In the genomic region with DNA sequence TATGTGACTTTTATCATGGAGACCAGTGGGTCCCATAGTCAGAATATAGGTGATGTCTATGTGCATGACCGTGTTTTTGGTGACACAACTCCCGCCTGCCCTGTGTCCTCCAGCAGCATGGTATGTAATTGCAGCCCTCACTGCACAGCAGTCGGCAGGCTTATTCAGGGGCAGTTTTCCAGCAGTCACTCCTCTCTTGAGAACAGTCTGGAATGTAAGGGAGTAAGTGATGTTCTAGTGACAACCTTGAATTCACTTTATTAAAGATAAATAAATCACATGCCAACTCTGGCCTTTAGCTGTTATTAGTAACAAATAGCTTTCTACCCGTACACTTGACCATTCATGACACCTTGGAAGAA, we compare ENCODE assay signal across 14 cellular contexts. TPM values are rescaled to one million over a fixed set of nuclear protein-coding genes. Genes with fewer than 3 reads are reported as not detected.
DNase-seq lines count a peak whose midpoint lies in the region; ATAC-seq and TF ChIP-seq lines count a peak whose summit lies in the region.
"Had no signal": no experiment of that assay in that cellular context is flagged by ENCODE, and none has a peak within 500 bp of the region (broad histone marks: within the 10 kb centered on the region; RNA-seq: fewer than 3 reads in every experiment).

No MANE protein-coding gene starts in this region.

- no peak overlapping the region for H2BK20ac ChIP-seq in H9 (ENCODE audit: low read depth, low read length, poor library complexity, severe bottlenecking)

- no peak overlapping the region for H3K4ac ChIP-seq in H9 (ENCODE audit: low read depth, low read length)

- H3K4me1 ChIP-seq in adrenal gland (replicated peaks in 1 of 2) (peaks cover 39 to 57% of the 10 kb centered on the region in 2 donors), heart right ventricle (peaks cover 6 to 36% (median 24%) of the 10 kb centered on the region in 9 donors), muscle layer of colon (ENCODE audit: insufficient read depth, low read length) (peaks cover 70% of the 10 kb centered on the region), thoracic aorta (ENCODE audit: control insufficient read depth in 1 of 2, low read depth in 2 of 2) (peaks cover 47 to 97% of the 10 kb centered on the region in 2 donors), H9 (ENCODE audit: insufficient read depth, low read length) (0 out of 2 replicates have a peak, but pooled peaks cover 6% of the 10 kb centered on the region)

- H3K27ac ChIP-seq in adrenal gland (peak overlapping the region; percentile 65 to 83 (median 73)), heart right ventricle (peak overlapping the region in 9 of 10 donors; percentile 29 to 76 (median 47)), muscle layer of colon (ENCODE audit: low read depth, low read length) (peak overlapping the region; percentile 61), thoracic aorta (peak overlapping the region; percentile 90 to 92), H9 (ENCODE audit: insufficient read length, low read depth, low read length) (no peak overlapping the region)
- H3K27ac ChIP-seq: BLaER1 had no signal

- no peaks in the 10 kb centered on the region for H3K9me3 ChIP-seq in adrenal gland (replicated peaks in 1 of 3)
- no peaks in the 10 kb centered on the region for H3K9me3 ChIP-seq in heart right ventricle
- no peaks in the 10 kb centered on the region for H3K9me3 ChIP-seq in muscle layer of colon (ENCODE audit: low read length)
- no peaks in the 10 kb centered on the region for H3K9me3 ChIP-seq in thoracic aorta
- no peaks in the 10 kb centered on the region for H3K9me3 ChIP-seq in H9 (ENCODE audit: control insufficient read depth, low read depth, low read length)
- H3K9me3 ChIP-seq: BLaER1, HAP-1 had no signal

- no peak overlapping the region for H3K14ac ChIP-seq in H9 (ENCODE audit: insufficient read depth, low read length)

- H3T11ph ChIP-seq in H9 (ENCODE audit: low read length), result no peak overlapping the region

- H3K27me3 ChIP-seq in adrenal gland, result no peaks in the 10 kb centered on the region
- no peaks in the 10 kb centered on the region for H3K27me3 ChIP-seq in heart right ventricle
- no peaks in the 10 kb centered on the region for H3K27me3 ChIP-seq in muscle layer of colon (ENCODE audit: control insufficient read depth in 1 of 2, insufficient read depth in 2 of 2, low read length in 2 of 2)
- H3K27me3 ChIP-seq in thoracic aorta (replicated peaks; ENCODE audit: insufficient read depth), result no peaks in the 10 kb centered on the region
- no peaks in the 10 kb centered on the region for H3K27me3 ChIP-seq in H9 (ENCODE audit: insufficient read depth, low read length)
- H3K27me3 ChIP-seq: BLaER1 had no signal

- TF ChIP-seq CTCF in adrenal gland (IDR thresholded peaks at IDR 0.05) (no peak), heart right ventricle (IDR thresholded peaks at IDR 0.05) (no peak), thoracic aorta (IDR thresholded peaks at IDR 0.05) (no peak), H9 (conservative IDR thresholded peaks at IDR 0.05) (no peak)

- no peak overlapping the region for H3K4me2 ChIP-seq in H9 (ENCODE audit: insufficient read depth, insufficient read length, low read length)
- H3K4me2 ChIP-seq: BLaER1 had no signal

- H4K91ac ChIP-seq in H9 (ENCODE audit: insufficient read length, low read depth, low read length), result no peak overlapping the region

- no peak overlapping the region for H2AK5ac ChIP-seq in H9 (ENCODE audit: insufficient read length, low read length)

- no peak overlapping the region for H3K23ac ChIP-seq in H9 (ENCODE audit: insufficient read length, low read depth, low read length)

- no peak overlapping the region for H2BK120ac ChIP-seq in H9 (ENCODE audit: low read depth, low read length, poor library complexity, severe bottlenecking)

- 35 to 57% (median 42%) methylated on average over 4 of the region's 4 CpGs for WGBS in adrenal gland, 4 donors
- 49 to 54% methylated on average over 4 of the region's 4 CpGs for WGBS in heart right ventricle, 2 donors
- no CpG with 5 or more reads among the region's 4 CpGs for WGBS in H9 (ENCODE audit: extremely low coverage, insufficient read length, low lambda C conversion rate)

- no peak overlapping the region for H4K5ac ChIP-seq in H9 (ENCODE audit: insufficient read length, low read depth, low read length)

- H3K18ac ChIP-seq in H9 (ENCODE audit: insufficient read length, low read depth, low read length), result no peak overlapping the region

- no peaks in the 10 kb centered on the region for H3K36me3 ChIP-seq in adrenal gland (replicated peaks in 1 of 2)
- no peaks in the 10 kb centered on the region for H3K36me3 ChIP-seq in heart right ventricle
- no peaks in the 10 kb centered on the region for H3K36me3 ChIP-seq in muscle layer of colon (ENCODE audit: insufficient read depth, low read length)
- no peaks in the 10 kb centered on the region for H3K36me3 ChIP-seq in thoracic aorta
- H3K36me3 ChIP-seq: BLaER1, HAP-1 had no signal

- no peak for TF ChIP-seq POLR2A in adrenal gland (IDR thresholded peaks at IDR 0.05)

- no peak overlapping the region for H3K4me3 Mint-ChIP-seq in stimulated activated naive B cell treated with anti-CD40 and anti-IgM and Interleukin-4, amounts not matched to agents 10 μg/mL and 1 μg/mL and 100 μg/mL, for 72 hours
- H3K4me3 Mint-ChIP-seq in H9, result no peak overlapping the region
- H3K4me3 Mint-ChIP-seq: activated CD8-positive, alpha-beta T cell treated with anti-CD3 and anti-CD28 coated beads, Interleukin-2, amount 10 ng/mL, durations not matched to agents 7 days and 5 days had no signal

- ATAC-seq in heart right ventricle (peak in 6 of 8 donors; percentile 29 to 75 (median 60)), thoracic aorta (ENCODE audit: insufficient number of reproducible peaks, low FRiP score, low read depth) (no peak), HG02759 (IDR thresholded peaks at IDR 0.05; ENCODE audit: unreplicated experiment) (no peak)
- no peak for ATAC-seq in stimulated activated naive B cell treated with anti-CD40 and anti-IgM and Interleukin-4, amounts not matched to agents 10 μg/mL and 1 μg/mL and 100 μg/mL, for 72 hours (replicated peaks)
- ATAC-seq: activated CD8-positive, alpha-beta T cell treated with anti-CD3 and anti-CD28 coated beads, Interleukin-2, amount 10 ng/mL, durations not matched to agents 7 days and 5 days had no signal

- H3K9ac ChIP-seq in muscle layer of colon (ENCODE audit: low read length), result no peak overlapping the region
- no peak overlapping the region for H3K9ac ChIP-seq in H9 (ENCODE audit: extremely low read depth, insufficient read length, low read length)
- H3K9ac ChIP-seq: BLaER1 had no signal

- H3K27me3 Mint-ChIP-seq in stimulated activated naive B cell treated with anti-CD40 and anti-IgM and Interleukin-4, amounts not matched to agents 10 μg/mL and 1 μg/mL and 100 μg/mL, for 72 hours, result peaks cover 0 to 6% of the 10 kb centered on the region in 2 donors
- no peaks in the 10 kb centered on the region for H3K27me3 Mint-ChIP-seq in H9 (ENCODE audit: low read depth)

- no peak overlapping the region for H2BK15ac ChIP-seq in H9 (ENCODE audit: low read depth, low read length)

- H3K79me2 ChIP-seq in H9 (ENCODE audit: insufficient read depth, low read length), result peaks cover 42% of the 10 kb centered on the region

- H3K4me3 ChIP-seq in adrenal gland (no peak overlapping the region), heart right ventricle (no peak overlapping the region), muscle layer of colon (ENCODE audit: low read depth in 1 of 2, low read length in 2 of 2) (no peak overlapping the region), thoracic aorta (no peak overlapping the region)
- H3K4me3 ChIP-seq: BLaER1, HAP-1 had no signal

- no peaks in the 10 kb centered on the region for H3K9me3 Mint-ChIP-seq in stimulated activated naive B cell treated with anti-CD40 and anti-IgM and Interleukin-4, amounts not matched to agents 10 μg/mL and 1 μg/mL and 100 μg/mL, for 72 hours
- peaks cover 0 to 1% of the 10 kb centered on the region in 2 experiments; a peak in 1 of 5 replicates for H3K9me3 Mint-ChIP-seq in H9

- DNase-seq in adrenal gland, result peak in 5 of 7 donors; percentile 35 to 67 (median 52)
- DNase-seq in heart right ventricle, result no peak
- no peak for DNase-seq in thoracic aorta (ENCODE audit: low spot score)
- no peak for DNase-seq in stimulated activated naive B cell treated with anti-CD40 and anti-IgM and Interleukin-4, amounts not matched to agents 10 μg/mL and 1 μg/mL and 100 μg/mL, for 72 hours
- DNase-seq in H9, result no peak
- no peak for DNase-seq in NCI-H2029 (lab: John Stamatoyannopoulos, UW)
- DNase-seq: activated CD8-positive, alpha-beta T cell treated with anti-CD3 and anti-CD28 coated beads, Interleukin-2, amount 10 ng/mL, durations not matched to agents 7 days and 5 days; activated effector memory CD4-positive, alpha-beta T cell treated with anti-CD3 and anti-CD28 coated beads, Interleukin-2, amount 50 U/mL, for 16 hours; NCI-H1930; SIG-M5 had no signal

- no peak overlapping the region for H3K27ac Mint-ChIP-seq in stimulated activated naive B cell treated with anti-CD40 and anti-IgM and Interleukin-4, amounts not matched to agents 10 μg/mL and 1 μg/mL and 100 μg/mL, for 72 hours
- H3K27ac Mint-ChIP-seq in H9, result no peak overlapping the region
- H3K27ac Mint-ChIP-seq: activated CD8-positive, alpha-beta T cell treated with anti-CD3 and anti-CD28 coated beads, Interleukin-2, amount 10 ng/mL, durations not matched to agents 7 days and 5 days had no signal

- H2BK5ac ChIP-seq in H9 (ENCODE audit: insufficient read length, low read length), result no peak overlapping the region

- H2BK12ac ChIP-seq in H9 (ENCODE audit: insufficient read length, low read depth, low read length), result no peak overlapping the region

- H3K23me2 ChIP-seq in H9 (ENCODE audit: insufficient read length, low read depth, low read length, poor library complexity, severe bottlenecking), result no peaks in the 10 kb centered on the region

- H3K56ac ChIP-seq in H9 (ENCODE audit: insufficient read length, low read depth, low read length), result no peak overlapping the region

- no peaks in the 10 kb centered on the region for H3K36me3 Mint-ChIP-seq in stimulated activated naive B cell treated with anti-CD40 and anti-IgM and Interleukin-4, amounts not matched to agents 10 μg/mL and 1 μg/mL and 100 μg/mL, for 72 hours
- H3K36me3 Mint-ChIP-seq in H9 (ENCODE audit: insufficient read depth in 1 of 3, low read depth in 3 of 3), result peaks cover 0 to 2% (median 0%) of the 10 kb centered on the region in 3 experiments; a peak in 2 of 7 replicates

- intact Hi-C loops in adrenal gland (cut with DNase I), result loop anchor here in 1 of 2 donors (10.0 kb wide), 1 partner anchor 124 kb away; no protein-coding TSS in a partner anchor
- intact Hi-C loops in heart right ventricle (cut with DNase I), result no loop called here

- H4K8ac ChIP-seq in H9 (replicated peaks; ENCODE audit: insufficient read length, low read depth, low read length), result no peak overlapping the region

- no peaks in the 10 kb centered on the region for H4K20me1 ChIP-seq in H9 (ENCODE audit: control insufficient read depth, insufficient read depth, insufficient read length)

- H2AFZ ChIP-seq in H9 (ENCODE audit: low read length), result no peak overlapping the region

- H3K4me1 Mint-ChIP-seq in stimulated activated naive B cell treated with anti-CD40 and anti-IgM and Interleukin-4, amounts not matched to agents 10 μg/mL and 1 μg/mL and 100 μg/mL, for 72 hours, result peaks cover 11 to 28% of the 10 kb centered on the region in 2 donors
- H3K4me1 Mint-ChIP-seq in H9, result peaks cover 25 to 37% of the 10 kb centered on the region in 2 experiments

- peaks cover 25% of the 10 kb centered on the region for H3K79me1 ChIP-seq in H9 (ENCODE audit: insufficient read depth, low read depth, low read length, poor library complexity, severe bottlenecking)

RNA-seq across cellular contexts. Expression of a gene that starts 27.9 kb away (rescaled TPM):
- 10 to 100 TPM; 15.1 to 40.9 (median 23.9) TPM for total RNA-seq in adrenal gland
- 1 to 10 TPM; 3.1 to 8.7 (median 5.1) TPM for polyA plus RNA-seq in adrenal gland
- total RNA-seq in heart right ventricle, result 1 to 10 TPM; 4.4 to 7.7 (median 6.3) TPM
- 1 to 10 TPM; 1.8 to 2.2 TPM for polyA plus RNA-seq in heart right ventricle
- 10 to 100 TPM; 17.2 to 23.1 TPM for total RNA-seq in thoracic aorta
- 20.5 and 20.6 TPM in 2 replicates for total RNA-seq in H9 (2021)

Comparison
In these comparisons a context has a peak if more than half of its experiments do, and no peak if none do; other contexts are left out.
1. DNase-seq: peak in adrenal gland (5 of 7); none in heart right ventricle (0 of 2), thoracic aorta (single experiment), stimulated activated naive B cell treated with anti-CD40 and anti-IgM and Interleukin-4, amounts not matched to agents 10 μg/mL and 1 μg/mL and 100 μg/mL, for 72 hours (single experiment), H9 (single experiment) and NCI-H2029 (single experiment).
2. ATAC-seq: peak in heart right ventricle (6 of 8); none in thoracic aorta (single experiment), stimulated activated naive B cell treated with anti-CD40 and anti-IgM and Interleukin-4, amounts not matched to agents 10 μg/mL and 1 μg/mL and 100 μg/mL, for 72 hours (0 of 2) and HG02759 (single experiment).